ENCODE assay signal across 8 cellular contexts in genomic region chr15:79091204-79091867, GRCh38. TPM values are rescaled to one million over a fixed set of nuclear protein-coding genes. Genes with fewer than 3 reads are reported as not detected.
A peak's percentile ranks its signal among the peaks of the same experiment; 100 is the strongest.
DNase-seq lines count a peak whose midpoint lies in the region; ATAC-seq and TF ChIP-seq lines count a peak whose summit lies in the region.

No MANE protein-coding gene starts in this region.

- no peak for TF ChIP-seq CTCF in WTC11 (IDR thresholded peaks at IDR 0.05)

- DNase-seq in activated T-cell treated with anti-CD3 and anti-CD28 coated beads for 24 hours (ENCODE audit: low read depth) = peak; percentile 13
- DNase-seq in activated T-cell treated with anti-CD3 and anti-CD28 coated beads, Interleukin-2, amount 50 U/mL, for 1 hour = no peak
- peak; percentile 51 for DNase-seq in WTC11 (ENCODE audit: low spot score)
- DNase-seq in iris pigment epithelial cell (ENCODE audit: low read depth) = peak; percentile 28
- no peak for DNase-seq in SHP77 (lab: John Stamatoyannopoulos, UW)
- DNase-seq in central memory CD4-positive, alpha-beta T cell = no peak
- DNase-seq in mucosa of gallbladder (ENCODE audit: low spot score) = no peak

- peaks cover 99% of the 10 kb centered on the region for H3K27me3 Mint-ChIP-seq in WTC11 (ENCODE audit: low read depth)

- H3K27ac Mint-ChIP-seq in WTC11 = no peak overlapping the region

- H3K9me3 Mint-ChIP-seq in WTC11 = no peaks in the 10 kb centered on the region

- H3K27ac ChIP-seq in temporal lobe (ENCODE audit: low read depth, low read length) = peak overlapping the region; percentile 17

- peak; percentile 31 for ATAC-seq in WTC11

- no peaks in the 10 kb centered on the region for H3K36me3 Mint-ChIP-seq in WTC11

- POLR2A ChIA-PET in WTC11 (lab: Charles Lee) = interaction anchor here (0.8 kb wide), 1 partner anchor 11 kb away, joined by 4 read pairs; no protein-coding TSS in a partner anchor

- CTCF ChIA-PET in WTC11 (lab: Charles Lee) = interaction anchor here (0.8 to 4.5 kb wide), 13 partner anchors 39 to 184 kb away, joined by 3 to 42 read pairs (median 4); no protein-coding TSS in a partner anchor

- H3K4me1 Mint-ChIP-seq in WTC11 = peaks cover 11% of the 10 kb centered on the region

- H3K4me3 Mint-ChIP-seq in WTC11 = peak overlapping the region; percentile 89

TF ChIP-seq in WTC11, 78 proteins besides CTCF, POLR2A, EP300 and RAD21:
- TF ChIP-seq ATF2 (CRISPR knock-in tag; IDR thresholded peaks at IDR 0.05; ENCODE audit: borderline replicate concordance, low read depth) (no peak), TP53 (CRISPR knock-in tag; IDR thresholded peaks at IDR 0.05) (no peak), PREB (CRISPR knock-in tag; IDR thresholded peaks at IDR 0.05; ENCODE audit: borderline replicate concordance) (no peak), NR2C2 (CRISPR knock-in tag; IDR thresholded peaks at IDR 0.05) (no peak)

RNA-seq across cellular contexts. Expression of gene RASGRF1, which starts 0.8 kb away (rescaled TPM):
- total RNA-seq in WTC11 (2021) = 0.85 to 0.99 TPM (median 0.89 TPM) in 3 replicates
- 3.7 TPM for total RNA-seq in temporal lobe
- total RNA-seq in mucosa of gallbladder = 0.32 TPM

Comparison
In these comparisons a context has a peak if more than half of its experiments do, and no peak if none do; other contexts are left out.
1. DNase-seq: peak in activated T-cell treated with anti-CD3 and anti-CD28 coated beads for 24 hours (single experiment), WTC11 (single experiment) and iris pigment epithelial cell (single experiment); none in activated T-cell treated with anti-CD3 and anti-CD28 coated beads, Interleukin-2, amount 50 U/mL, for 1 hour (single experiment), SHP77 (0 of 2), central memory CD4-positive, alpha-beta T cell (single experiment) and mucosa of gallbladder (single experiment).